In the genomic region with DNA sequence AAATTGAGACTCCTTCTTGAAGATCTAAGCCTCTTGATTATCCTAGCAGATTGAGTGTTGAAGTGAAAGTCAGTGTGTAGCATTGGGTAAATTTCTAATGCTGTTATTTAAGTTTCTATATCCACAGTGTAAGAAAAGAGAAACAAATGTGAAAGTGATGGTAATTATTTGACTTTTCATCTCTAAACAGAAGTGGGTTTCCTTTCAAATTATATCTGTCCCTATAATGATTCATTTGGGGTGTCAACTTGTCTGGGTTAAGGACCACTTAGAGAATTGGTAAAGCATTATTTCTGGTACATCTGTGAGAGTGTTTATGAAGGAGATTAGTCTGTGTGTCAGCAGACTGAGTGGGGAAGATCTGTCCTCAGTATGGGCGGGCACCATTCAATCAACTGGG, we compare ENCODE assay signal across 19 cellular contexts.
DNase-seq lines count a peak whose midpoint lies in the region; ATAC-seq lines count a peak whose summit lies in the region.
"Had no signal": no experiment of that assay in that cellular context is flagged by ENCODE, and none has a peak within 500 bp of the region (broad histone marks: within the 10 kb centered on the region; RNA-seq: fewer than 3 reads in every experiment).

No MANE protein-coding gene starts in this region.

- H3K4me1 Mint-ChIP-seq in CD8-positive, alpha-beta memory T cell = peaks cover 2% of the 10 kb centered on the region in 3 donors

- no peak overlapping the region for H3K4me3 Mint-ChIP-seq in CD8-positive, alpha-beta memory T cell
- H3K4me3 Mint-ChIP-seq: activated T-helper 17 cell treated with anti-CD3 and anti-CD28 coated beads, Interleukin-2, amount 50 U/mL, for 72 hours; dendritic cell treated with granulocyte-macrophage colony-stimulating factor and Interleukin-4, amounts not matched to agents 40 ng/mL and 50 ng/mL, for 4 days; IgD-negative memory B cell; natural killer cell treated with Interleukin-12 subunit alpha and Interleukin-12 subunit beta and Interleukin-15 and Interleukin-18, amount 100 ng/mL, for 72 hours had no signal

- H3K4me1 ChIP-seq in CD8-positive, alpha-beta memory T cell (ENCODE audit: insufficient read depth, low read length) = peaks cover 1% of the 10 kb centered on the region

- H3K27me3 ChIP-seq in CD8-positive, alpha-beta memory T cell (ENCODE audit: insufficient read depth, low read length, poor library complexity, severe bottlenecking) = no peaks in the 10 kb centered on the region

- peaks cover 0 to 3% of the 10 kb centered on the region in 2 donors for H3K27me3 Mint-ChIP-seq in CD8-positive, alpha-beta memory T cell
- H3K27me3 Mint-ChIP-seq: activated T-helper 17 cell treated with anti-CD3 and anti-CD28 coated beads, Interleukin-2, amount 50 U/mL, for 72 hours; dendritic cell treated with granulocyte-macrophage colony-stimulating factor and Interleukin-4, amounts not matched to agents 40 ng/mL and 50 ng/mL, for 4 days; IgD-negative memory B cell; natural killer cell treated with Interleukin-12 subunit alpha and Interleukin-12 subunit beta and Interleukin-15 and Interleukin-18, amount 100 ng/mL, for 72 hours had no signal

- H3K4me3 ChIP-seq in CD8-positive, alpha-beta memory T cell (ENCODE audit: low read length) = no peak overlapping the region

- H3K36me3 ChIP-seq in CD8-positive, alpha-beta memory T cell (ENCODE audit: insufficient read depth, low read length) = no peaks in the 10 kb centered on the region

- peak; percentile 44 for ATAC-seq in GM18498 (IDR thresholded peaks at IDR 0.05; ENCODE audit: unreplicated experiment)
- ATAC-seq in GM19351 (IDR thresholded peaks at IDR 0.05; ENCODE audit: unreplicated experiment) = peak; percentile 46
- peak; percentile 40 for ATAC-seq in HG02678 (IDR thresholded peaks at IDR 0.05; ENCODE audit: unreplicated experiment)
- peak; percentile 28 for ATAC-seq in HG03558 (IDR thresholded peaks at IDR 0.05; ENCODE audit: extremely low read depth, unreplicated experiment)
- ATAC-seq: activated T-helper 17 cell treated with anti-CD3 and anti-CD28 coated beads, Interleukin-2, amount 50 U/mL, for 72 hours had no signal

- no peak overlapping the region for H3K27ac ChIP-seq in CD8-positive, alpha-beta memory T cell (ENCODE audit: low read depth, low read length)
- no peak overlapping the region for H3K27ac ChIP-seq in substantia nigra (ENCODE audit: low read depth, low read length, poor library complexity, severe bottlenecking)

- no peak for DNase-seq in 8988T
- no peak for DNase-seq in NCI-H1105 (lab: John Stamatoyannopoulos, UW)
- DNase-seq in CD8-positive, alpha-beta memory T cell = no peak
- DNase-seq in substantia nigra (lab: John Stamatoyannopoulos, UW) = no peak
- DNase-seq: activated CD4-positive, alpha-beta T cell treated with anti-CD3 and anti-CD28 coated beads for 48 hours; DMS53; NCI-H1092; NCI-H446; retina; stimulated activated CD4-positive, alpha-beta T cell treated with anti-CD3 and anti-CD28 coated beads, Interleukin-1b, Interleukin-23, amount 100 ng/mL, for 48 hours; stimulated activated CD8-positive, alpha-beta memory T cell treated with anti-CD3 and anti-CD28 coated beads, Interleukin-4, amount 100 ng/mL, for 48 hours had no signal

- no peak overlapping the region for H3K27ac Mint-ChIP-seq in CD8-positive, alpha-beta memory T cell
- H3K27ac Mint-ChIP-seq: activated T-helper 17 cell treated with anti-CD3 and anti-CD28 coated beads, Interleukin-2, amount 50 U/mL, for 72 hours; dendritic cell treated with granulocyte-macrophage colony-stimulating factor and Interleukin-4, amounts not matched to agents 40 ng/mL and 50 ng/mL, for 4 days; IgD-negative memory B cell; natural killer cell treated with Interleukin-12 subunit alpha and Interleukin-12 subunit beta and Interleukin-15 and Interleukin-18, amount 100 ng/mL, for 72 hours had no signal

- CTCF ChIA-PET in CD8-positive, alpha-beta memory T cell (lab: Charles Lee) = interaction anchor here (0.6 to 1.0 kb wide), 2 partner anchors 146 to 284 kb away, joined by 3 read pairs; no protein-coding TSS in a partner anchor

- POLR2A ChIA-PET in CD8-positive, alpha-beta memory T cell (lab: Charles Lee) = no interaction called here

- no peaks in the 10 kb centered on the region for H3K9me3 Mint-ChIP-seq in CD8-positive, alpha-beta memory T cell
- H3K9me3 Mint-ChIP-seq: activated T-helper 17 cell treated with anti-CD3 and anti-CD28 coated beads, Interleukin-2, amount 50 U/mL, for 72 hours; dendritic cell treated with granulocyte-macrophage colony-stimulating factor and Interleukin-4, amounts not matched to agents 40 ng/mL and 50 ng/mL, for 4 days; IgD-negative memory B cell; natural killer cell treated with Interleukin-12 subunit alpha and Interleukin-12 subunit beta and Interleukin-15 and Interleukin-18, amount 100 ng/mL, for 72 hours had no signal

- H3K36me3 Mint-ChIP-seq in CD8-positive, alpha-beta memory T cell = no peaks in the 10 kb centered on the region
- H3K36me3 Mint-ChIP-seq: IgD-negative memory B cell; natural killer cell treated with Interleukin-12 subunit alpha and Interleukin-12 subunit beta and Interleukin-15 and Interleukin-18, amount 100 ng/mL, for 72 hours had no signal

- H3K9me3 ChIP-seq in CD8-positive, alpha-beta memory T cell (ENCODE audit: low read length) = no peaks in the 10 kb centered on the region
